Comparison of ENCODE assay signal across 21 cellular contexts in genomic region chr16:31006086-31006385, GRCh38. TPM values are rescaled to one million over a fixed set of nuclear protein-coding genes. Genes with fewer than 3 reads are reported as not detected.
A peak's percentile ranks its signal among the peaks of the same experiment; 100 is the strongest.
DNase-seq lines count a peak whose midpoint lies in the region; TF ChIP-seq lines count a peak whose summit lies in the region.
"Had no signal": no experiment of that assay in that cellular context is flagged by ENCODE, and none has a peak within 500 bp of the region (broad histone marks: within the 10 kb centered on the region; RNA-seq: fewer than 3 reads in every experiment).

No MANE protein-coding gene starts in this region.

- H3K27ac Mint-ChIP-seq in glutamatergic neuron (ENCODE audit: unreplicated experiment), result peak overlapping the region; percentile 96
- H3K27ac Mint-ChIP-seq: activated CD4-positive, alpha-beta T cell treated with anti-CD3 and anti-CD28 coated beads, Interleukin-2, amount 10 ng/mL, durations not matched to agents 24 days and 14 days; activated naive CD8-positive, alpha-beta T cell; CD4-positive, CD25-positive, alpha-beta regulatory T cell had no signal

- H3K27me3 Mint-ChIP-seq in glutamatergic neuron (ENCODE audit: unreplicated experiment), result peaks cover 7% of the 10 kb centered on the region
- H3K27me3 Mint-ChIP-seq: activated naive CD8-positive, alpha-beta T cell had no signal

- peaks cover 36% of the 10 kb centered on the region for H3K4me1 Mint-ChIP-seq in glutamatergic neuron (ENCODE audit: low read depth, unreplicated experiment)

- no peak for TF ChIP-seq CTCF in glutamatergic neuron (IDR thresholded peaks at IDR 0.05; ENCODE audit: partially characterized antibody, unreplicated experiment)

- H3K36me3 Mint-ChIP-seq in glutamatergic neuron (ENCODE audit: unreplicated experiment), result no peaks in the 10 kb centered on the region
- H3K36me3 Mint-ChIP-seq: activated naive CD8-positive, alpha-beta T cell; CD4-positive, CD25-positive, alpha-beta regulatory T cell had no signal

- DNase-seq in NCI-H2171 treated with DMSO at 0.1 percent for 48 hours (lab: John Stamatoyannopoulos, UW) (peak; percentile 81), glutamatergic neuron (peak; percentile 71), activated gamma-delta T cell treated with Interleukin-2 at 50 U/mL for 16 hours (no peak)
- DNase-seq in stimulated activated naive CD4-positive, alpha-beta T cell treated with Interleukin-2 at 50 U/mL for 16 hours (lab: John Stamatoyannopoulos, UW), result no peak
- DNase-seq: activated CD4-positive, alpha-beta T cell treated with anti-CD3 and anti-CD28 coated beads, Interleukin-2, amount 10 ng/mL, durations not matched to agents 24 days and 14 days; CD4-positive, CD25-positive, alpha-beta regulatory T cell; effector CD8-positive, alpha-beta T cell; gastrocnemius medialis; H9; kidney; lower lobe of right lung; MM.1S; NCI-H187 treated with DMSO at 0.1 percent for 48 hours; nucleus accumbens; PC-9; SIG-M5; spleen; stimulated activated CD4-positive, alpha-beta T cell treated with anti-CD3 and anti-CD28 coated beads, Interleukin-4, amount 100 ng/mL, for 24 hours; T-helper 1 cell; trophoblast cell had no signal

- H3K4me3 Mint-ChIP-seq in glutamatergic neuron (ENCODE audit: unreplicated experiment), result peak overlapping the region; percentile 66
- H3K4me3 Mint-ChIP-seq: activated CD4-positive, alpha-beta T cell treated with anti-CD3 and anti-CD28 coated beads, Interleukin-2, amount 10 ng/mL, durations not matched to agents 24 days and 14 days; activated naive CD8-positive, alpha-beta T cell had no signal

- H3K9me3 Mint-ChIP-seq in glutamatergic neuron (ENCODE audit: unreplicated experiment), result peaks cover 9% of the 10 kb centered on the region
- H3K9me3 Mint-ChIP-seq: activated CD4-positive, alpha-beta T cell treated with anti-CD3 and anti-CD28 coated beads, Interleukin-2, amount 10 ng/mL, durations not matched to agents 24 days and 14 days; CD4-positive, CD25-positive, alpha-beta regulatory T cell; H9 had no signal

RNA-seq across cellular contexts. Expression of gene STX1B, which starts 4.4 kb away (rescaled TPM):
- total RNA-seq in glutamatergic neuron (ENCODE audit: unreplicated experiment), result 51.6 TPM

RNA-seq across cellular contexts. Expression of gene HSD3B7, which starts 21.0 kb away (rescaled TPM):
- total RNA-seq in glutamatergic neuron (ENCODE audit: unreplicated experiment), result 2.0 TPM
- total RNA-seq: CD4-positive, CD25-positive, alpha-beta regulatory T cell had no signal

RNA-seq across cellular contexts. Expression of gene STX4, which starts 27.3 kb away (rescaled TPM):
- 23.4 TPM for total RNA-seq in glutamatergic neuron (ENCODE audit: unreplicated experiment)

RNA-seq across cellular contexts. Expression of gene SETD1A, which starts 48.5 kb away (rescaled TPM):
- total RNA-seq in glutamatergic neuron (ENCODE audit: unreplicated experiment), result 24.3 TPM

RNA-seq across cellular contexts. Expression of gene ORAI3, which starts 57.2 kb away (rescaled TPM):
- total RNA-seq in glutamatergic neuron (ENCODE audit: unreplicated experiment), result 5.1 TPM

Comparison
In these comparisons a context has a peak if more than half of its experiments do, and no peak if none do; other contexts are left out.
1. DNase-seq: peak in NCI-H2171 treated with DMSO at 0.1 percent for 48 hours (single experiment) and glutamatergic neuron (single experiment); none in stimulated activated naive CD4-positive, alpha-beta T cell treated with Interleukin-2 at 50 U/mL for 16 hours (single experiment) and activated gamma-delta T cell treated with Interleukin-2 at 50 U/mL for 16 hours (single experiment).